Comparison of ENCODE assay signal across 10 cellular contexts in genomic region chrX:37846141-37846540, GRCh38. TPM values are rescaled to one million over a fixed set of nuclear protein-coding genes. Genes with fewer than 3 reads are reported as not detected.
DNase-seq lines count a peak whose midpoint lies in the region; ATAC-seq and TF ChIP-seq lines count a peak whose summit lies in the region.
"Had no signal": no experiment of that assay in that cellular context is flagged by ENCODE, and none has a peak within 500 bp of the region (broad histone marks: within the 10 kb centered on the region; RNA-seq: fewer than 3 reads in every experiment).

No MANE protein-coding gene starts in this region.

- 66% methylated on average over 3 of the region's 3 CpGs; no CpG with 5 or more reads in 1 of the 2 donors for WGBS in transverse colon (ENCODE audit: low coverage in 1 of 2), 2 donors

- H3K9me3 Mint-ChIP-seq in activated naive CD4-positive, alpha-beta T cell treated with anti-CD3 and anti-CD28 coated beads, Interleukin-2, amount 10 ng/mL, durations not matched to agents 7 days and 5 days = no peaks in the 10 kb centered on the region

- no peak for TF ChIP-seq CTCF in transverse colon (IDR thresholded peaks at IDR 0.05)
- TF ChIP-seq CTCF in RWPE1 (conservative IDR thresholded peaks at IDR 0.05; ENCODE audit: low read depth) = no peak

- in situ Hi-C loops in transverse colon (cut with MboI; ENCODE audit: low pct_ligation_motif_present in 1 of 4, low pct_unique_long_range_greater_than_20kb in 1 of 4, low sequenced_read_pairs in 3 of 4) = no loop called here

- no peak for ATAC-seq in GM18519 (IDR thresholded peaks at IDR 0.05; ENCODE audit: low FRiP score, unreplicated experiment)

- H3K9me3 ChIP-seq in iPS-20b (ENCODE audit: insufficient read depth, low read depth, low read length) (no peaks in the 10 kb centered on the region), transverse colon (no peaks in the 10 kb centered on the region)
- H3K9me3 ChIP-seq: Peyer's patch had no signal

- H3K27ac ChIP-seq in iPS-20b (ENCODE audit: low read length) = no peak overlapping the region
- peak overlapping the region in 3 of 4 donors; percentile 88 to 91 (median 89) for H3K27ac ChIP-seq in transverse colon
- no peak overlapping the region for H3K27ac ChIP-seq in RWPE1

- peak overlapping the region; percentile 73 for H3K4me3 Mint-ChIP-seq in activated naive CD4-positive, alpha-beta T cell treated with anti-CD3 and anti-CD28 coated beads, Interleukin-2, amount 10 ng/mL, durations not matched to agents 7 days and 5 days

- POLR2A ChIA-PET in RWPE1 (lab: Yijun Ruan, JAX; ENCODE audit: low non-redundant PET) = no interaction called here

- H3K4me1 Mint-ChIP-seq in activated naive CD4-positive, alpha-beta T cell treated with anti-CD3 and anti-CD28 coated beads, Interleukin-2, amount 10 ng/mL, durations not matched to agents 7 days and 5 days = peaks cover 15% of the 10 kb centered on the region

- CTCF ChIA-PET in activated naive CD4-positive, alpha-beta T cell treated with anti-CD3 and anti-CD28 coated beads, Interleukin-2, amount 10 ng/mL, durations not matched to agents 7 days and 5 days (lab: Charles Lee) = interaction anchor here (1.0 kb wide), 1 partner anchor 100 kb away, joined by 3 read pairs; no protein-coding TSS in a partner anchor
- CTCF ChIA-PET in RWPE1 (lab: Yijun Ruan, JAX) = no interaction called here

- H3K27me3 Mint-ChIP-seq in activated naive CD4-positive, alpha-beta T cell treated with anti-CD3 and anti-CD28 coated beads, Interleukin-2, amount 10 ng/mL, durations not matched to agents 7 days and 5 days = no peaks in the 10 kb centered on the region

- TF ChIP-seq EP300 in transverse colon (IDR thresholded peaks at IDR 0.05; ENCODE audit: low read depth) = no peak

- H3K27me3 ChIP-seq in iPS-20b (ENCODE audit: insufficient read depth, low read length) (no peaks in the 10 kb centered on the region), transverse colon (no peaks in the 10 kb centered on the region)
- H3K27me3 ChIP-seq: Peyer's patch had no signal

- H3K4me1 ChIP-seq in iPS-20b (ENCODE audit: insufficient read depth, low read length) (no peaks in the 10 kb centered on the region), transverse colon (peaks cover 0 to 3% (median 0%) of the 10 kb centered on the region in 4 donors)
- H3K4me1 ChIP-seq: Peyer's patch had no signal

- H3K9ac ChIP-seq in iPS-20b (ENCODE audit: low read depth, low read length) = peak overlapping the region; percentile 79; the same call in 1 of the 2 replicates

- intact Hi-C loops in transverse colon (cut with DNase I; ENCODE audit: low total_unique reads) = no loop called here

- H3K36me3 ChIP-seq in iPS-20b (ENCODE audit: insufficient read depth, low read depth, low read length) = 0 out of 2 replicates have a peak, but pooled peaks cover 2% of the 10 kb centered on the region
- no peaks in the 10 kb centered on the region for H3K36me3 ChIP-seq in transverse colon
- H3K36me3 ChIP-seq: Peyer's patch had no signal

- peaks cover 6% of the 10 kb centered on the region for H3K36me3 Mint-ChIP-seq in activated naive CD4-positive, alpha-beta T cell treated with anti-CD3 and anti-CD28 coated beads, Interleukin-2, amount 10 ng/mL, durations not matched to agents 7 days and 5 days

- H3K4me3 ChIP-seq in iPS-20b (ENCODE audit: low read length) (no peak overlapping the region), transverse colon (peak overlapping the region in 1 of 4 donors; percentile 69)

- no peak for TF ChIP-seq POLR2A in transverse colon (IDR thresholded peaks at IDR 0.05)

- H3K27ac Mint-ChIP-seq in activated naive CD4-positive, alpha-beta T cell treated with anti-CD3 and anti-CD28 coated beads, Interleukin-2, amount 10 ng/mL, durations not matched to agents 7 days and 5 days = peak overlapping the region; percentile 90

- DNase-seq in activated naive CD4-positive, alpha-beta T cell treated with anti-CD3 and anti-CD28 coated beads, Interleukin-2, amount 10 ng/mL, durations not matched to agents 7 days and 5 days = no peak
- no peak for DNase-seq in activated naive CD4-positive, alpha-beta T cell treated with Interleukin-2 at 50 U/mL for 16 hours
- DNase-seq in amniotic epithelial cell (ENCODE audit: low read depth) (peak; percentile 24), transverse colon (no peak), RWPE1 (ENCODE audit: low spot score) (no peak), NCI-H446 treated with DMSO at 0.1 percent for 48 hours (lab: John Stamatoyannopoulos, UW) (no peak)
- DNase-seq: Peyer's patch; stimulated activated CD4-positive, alpha-beta T cell treated with anti-CD3 and anti-CD28 coated beads, Interleukin-1b, Interleukin-23, amount 100 ng/mL, for 48 hours had no signal

RNA-seq across cellular contexts. Expression of gene DYNLT3, which starts 1.2 kb away (rescaled TPM):
- total RNA-seq in transverse colon = 10 to 100 TPM in 3 of 4 donors, 1 to 10 TPM in 1; 9.7 to 61.3 (median 25.9) TPM

Comparison
In these comparisons a context has a peak if more than half of its experiments do, and no peak if none do; other contexts are left out.
1. H3K27ac ChIP-seq: peak in transverse colon (3 of 4); none in iPS-20b (single experiment) and RWPE1 (single experiment).